Comparison of ENCODE assay signal across 1 cellular context in genomic region chr1:2442676-2443075, GRCh38.
TF ChIP-seq lines count a peak whose summit lies in the region.

No MANE protein-coding gene starts in this region.

TF ChIP-seq in H1, 55 proteins besides CTCF, POLR2A, EP300 and RAD21:
- no peak for TF ChIP-seq TCF12 (IDR thresholded peaks at IDR 0.05; ENCODE audit: low read depth, low read length)
- TF ChIP-seq MAFK (IDR thresholded peaks at IDR 0.05; ENCODE audit: low read depth, low read length): no peak
- no peak for TF ChIP-seq SIN3A (conservative IDR thresholded peaks at IDR 0.05 in 1 of 2, IDR thresholded peaks at IDR 0.05 in 1 of 2; ENCODE audit: low read depth in 1 of 2, low read length in 2 of 2)
- TF ChIP-seq ZNF274 (IDR thresholded peaks at IDR 0.05; ENCODE audit: borderline replicate concordance, extremely low read depth, low read length): no peak
- TF ChIP-seq MAX (IDR thresholded peaks at IDR 0.05): no peak
- TF ChIP-seq KDM4A (IDR thresholded peaks at IDR 0.05; ENCODE audit: low read depth, low read length, severe bottlenecking): no peak
- no peak for TF ChIP-seq GTF2F1 (IDR thresholded peaks at IDR 0.05; ENCODE audit: borderline replicate concordance, low read depth, low read length)
- TF ChIP-seq EGR1 (IDR thresholded peaks at IDR 0.05; ENCODE audit: borderline replicate concordance, low read depth, low read length): no peak
- no peak for TF ChIP-seq BCL11A (IDR thresholded peaks at IDR 0.05; ENCODE audit: low read depth in 2 of 2, low read length in 2 of 2)
- no peak for TF ChIP-seq ATF3 (IDR thresholded peaks at IDR 0.05; ENCODE audit: insufficient read depth, low read depth, low read length)
- no peak for TF ChIP-seq GABPA (IDR thresholded peaks at IDR 0.05; ENCODE audit: borderline replicate concordance, insufficient read depth, low read length)
- TF ChIP-seq JUND (IDR thresholded peaks at IDR 0.05; ENCODE audit: low read length): no peak
- TF ChIP-seq RFX5 (IDR thresholded peaks at IDR 0.05; ENCODE audit: borderline replicate concordance, low read depth, low read length): no peak
TF ChIP-seq in H1: peak in this region for 0.
